ENCODE assay signal across 23 cellular contexts in the genomic region with DNA sequence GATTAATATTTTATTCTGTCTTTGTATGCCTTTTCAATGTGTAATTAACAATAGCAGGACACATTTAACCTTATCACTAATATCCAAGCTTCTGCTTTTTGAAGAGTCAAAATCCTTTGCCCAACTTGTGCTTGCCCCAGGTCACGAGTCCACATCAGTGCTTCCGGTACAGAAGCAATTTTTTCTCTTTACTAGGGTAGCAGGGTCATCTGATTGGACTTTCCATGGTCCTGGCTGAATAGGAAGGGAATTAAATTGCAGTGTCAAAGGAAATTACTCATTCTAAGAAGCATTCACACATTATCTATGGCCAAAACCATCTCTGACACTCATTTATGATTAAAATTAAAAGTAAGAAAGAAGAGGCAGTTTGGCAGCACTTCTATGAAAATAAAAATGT.
"Had no signal": no experiment of that assay in that cellular context is flagged by ENCODE, and none has a peak within 500 bp of the region (broad histone marks: within the 10 kb centered on the region; RNA-seq: fewer than 3 reads in every experiment).

No MANE protein-coding gene starts in this region.

- H3K4me1 Mint-ChIP-seq: activated CD4-positive, alpha-beta memory T cell treated with anti-CD3 and anti-CD28 coated beads, Interleukin-2, amount 10 ng/mL, durations not matched to agents 7 days and 5 days; activated CD4-positive, alpha-beta T cell treated with anti-CD3 and anti-CD28 coated beads for 36 hours; activated T-helper 17 cell treated with anti-CD3 and anti-CD28 coated beads, Interleukin-2, amount 50 U/mL, for 72 hours; IgD-negative memory B cell had no signal

- H3K4me3 ChIP-seq: cardiac muscle cell, PC-9 had no signal

- H3K27me3 Mint-ChIP-seq: activated CD4-positive, alpha-beta memory T cell treated with anti-CD3 and anti-CD28 coated beads, Interleukin-2, amount 10 ng/mL, durations not matched to agents 7 days and 5 days; activated CD4-positive, alpha-beta T cell treated with anti-CD3 and anti-CD28 coated beads for 36 hours; activated naive CD8-positive, alpha-beta T cell; activated T-helper 17 cell treated with anti-CD3 and anti-CD28 coated beads, Interleukin-2, amount 50 U/mL, for 72 hours; IgD-negative memory B cell had no signal

- H3K4me3 Mint-ChIP-seq: activated CD4-positive, alpha-beta memory T cell treated with anti-CD3 and anti-CD28 coated beads, Interleukin-2, amount 10 ng/mL, durations not matched to agents 7 days and 5 days; activated CD4-positive, alpha-beta T cell treated with anti-CD3 and anti-CD28 coated beads for 36 hours; activated naive CD4-positive, alpha-beta T cell treated with anti-CD3 and anti-CD28 coated beads for 36 hours; activated naive CD8-positive, alpha-beta T cell; activated T-helper 17 cell treated with anti-CD3 and anti-CD28 coated beads, Interleukin-2, amount 50 U/mL, for 72 hours; IgD-negative memory B cell; T-helper 1 cell treated with Interleukin-12 subunit alpha and Interleukin-12 subunit beta and Interleukin-4 antibody, amounts not matched to agents 30 μg/mL and 1 μg/mL, for 36 hours had no signal

- DNase-seq: activated CD4-positive, alpha-beta memory T cell treated with anti-CD3 and anti-CD28 coated beads, Interleukin-2, amount 10 ng/mL, durations not matched to agents 7 days and 5 days; activated CD4-positive, alpha-beta T cell treated with anti-CD3 and anti-CD28 coated beads for 36 hours; activated CD4-positive, alpha-beta T cell treated with anti-CD3 and anti-CD28 coated beads, Interleukin-2, amount 50 U/mL, for 1 hour; activated gamma-delta T cell; activated naive CD4-positive, alpha-beta T cell treated with anti-CD3 and anti-CD28 coated beads for 36 hours; activated T-cell treated with anti-CD3 and anti-CD28 coated beads for 4 hours; activated T-cell treated with anti-CD3 and anti-CD28 coated beads, Interleukin-2, amount 50 U/mL, for 48 hours; brain microvascular endothelial cell; KG1; NCI-H1092; NCI-H1417 treated with DMSO at 0.1 percent for 48 hours; NCI-H1694 treated with DMSO at 0.1 percent for 48 hours; NCI-H2029 treated with DMSO at 0.1 percent for 48 hours; NCI-H524; PC-9; SHP77 treated with DMSO at 0.1 percent for 48 hours; T-helper 9 cell; WERI-Rb-1 had no signal

- H3K27ac Mint-ChIP-seq: activated CD4-positive, alpha-beta memory T cell treated with anti-CD3 and anti-CD28 coated beads, Interleukin-2, amount 10 ng/mL, durations not matched to agents 7 days and 5 days; activated CD4-positive, alpha-beta T cell treated with anti-CD3 and anti-CD28 coated beads for 36 hours; activated naive CD4-positive, alpha-beta T cell treated with anti-CD3 and anti-CD28 coated beads for 36 hours; activated naive CD8-positive, alpha-beta T cell; activated T-helper 17 cell treated with anti-CD3 and anti-CD28 coated beads, Interleukin-2, amount 50 U/mL, for 72 hours; IgD-negative memory B cell; T-helper 1 cell treated with Interleukin-12 subunit alpha and Interleukin-12 subunit beta and Interleukin-4 antibody, amounts not matched to agents 30 μg/mL and 1 μg/mL, for 36 hours had no signal

- H3K36me3 ChIP-seq: brain microvascular endothelial cell, cardiac muscle cell, WERI-Rb-1 had no signal

- H3K27me3 ChIP-seq: brain microvascular endothelial cell, cardiac muscle cell had no signal

- H3K4me2 ChIP-seq: PC-9 had no signal

- H3K27ac ChIP-seq: brain microvascular endothelial cell, cardiac muscle cell, PC-9, WERI-Rb-1 had no signal

- H3K36me3 Mint-ChIP-seq: activated naive CD8-positive, alpha-beta T cell; IgD-negative memory B cell had no signal
